In the genomic region with DNA sequence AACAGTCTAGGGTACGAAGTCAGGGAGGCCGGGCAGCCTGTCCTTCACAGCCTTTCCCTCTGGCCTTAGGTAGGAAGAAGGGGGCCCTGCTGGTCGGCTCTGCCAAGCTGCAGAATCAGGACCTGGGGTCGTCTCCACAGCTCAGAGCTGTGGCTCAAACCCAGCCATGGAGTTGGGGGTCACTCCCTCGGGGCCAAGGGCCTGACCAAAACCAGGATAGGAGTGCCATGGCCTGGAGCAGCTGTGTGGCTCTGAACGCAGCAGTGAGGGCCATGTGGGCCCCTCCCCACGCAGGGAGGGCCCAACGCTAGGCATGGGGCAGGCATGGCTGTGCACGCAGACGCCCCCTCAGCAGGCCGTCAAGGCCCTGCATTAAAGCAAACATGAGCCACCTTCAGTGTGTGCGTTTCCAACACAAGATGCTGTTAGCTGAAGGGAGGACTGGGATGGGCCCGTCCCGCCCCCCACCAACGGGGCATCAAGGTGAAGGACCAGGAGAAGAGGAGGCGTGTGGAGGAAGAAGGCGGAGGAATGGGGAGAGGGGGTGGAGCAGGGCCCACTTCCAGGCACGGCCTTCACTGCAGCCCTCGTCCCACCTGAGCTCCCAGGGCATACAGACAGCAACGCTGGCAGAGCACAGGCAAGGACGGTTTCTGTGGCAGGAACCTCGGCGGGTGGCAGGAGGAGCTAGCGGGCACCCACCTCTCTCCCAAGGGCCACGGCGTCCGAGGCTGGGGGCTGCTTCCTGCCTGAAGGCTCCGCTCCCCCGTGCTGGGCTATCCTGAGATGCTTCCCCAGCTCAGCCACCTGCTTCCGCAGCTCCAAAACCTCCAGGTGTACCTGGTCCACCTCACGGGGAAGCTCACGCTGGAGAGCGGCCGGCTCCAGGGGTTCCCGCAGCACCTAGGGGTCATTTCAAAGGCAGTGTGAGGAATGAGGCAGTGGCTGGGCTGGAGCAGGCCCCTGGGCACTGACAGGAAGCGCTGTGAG, we compare ENCODE assay signal across 26 cellular contexts. TPM values are rescaled to one million over a fixed set of nuclear protein-coding genes. Genes with fewer than 3 reads are reported as not detected.
DNase-seq lines count a peak whose midpoint lies in the region; ATAC-seq, FAIRE-seq and TF ChIP-seq lines count a peak whose summit lies in the region.
"Had no signal": no experiment of that assay in that cellular context is flagged by ENCODE, and none has a peak within 500 bp of the region (broad histone marks: within the 10 kb centered on the region; RNA-seq: fewer than 3 reads in every experiment).

No MANE protein-coding gene starts in this region.

- no peak for ATAC-seq in GM18858 (IDR thresholded peaks at IDR 0.05; ENCODE audit: unreplicated experiment)
- ATAC-seq: HCT116 had no signal

- no peak overlapping the region for H3K4me3 ChIP-seq in mammary epithelial cell (replicated peaks in 1 of 3; ENCODE audit: insufficient read depth in 1 of 3, low read depth in 2 of 3, low read length in 3 of 3)
- H3K4me3 ChIP-seq: Peyer's patch, SK-N-MC had no signal

- H3K79me2 ChIP-seq in mammary epithelial cell (ENCODE audit: insufficient read depth, low read length), result no peaks in the 10 kb centered on the region

- peaks cover 2% of the 10 kb centered on the region for H3K36me3 ChIP-seq in mammary epithelial cell (ENCODE audit: insufficient read depth, low read length)

- TF ChIP-seq CTCF in GM10248 (IDR thresholded peaks at IDR 0.05; ENCODE audit: control extremely low read depth, extremely low read depth, low read depth, missing control alignments), result no peak
- no peak for TF ChIP-seq CTCF in RWPE1 (conservative IDR thresholded peaks at IDR 0.05; ENCODE audit: low read depth)
- TF ChIP-seq CTCF in neural crest cell (conservative IDR thresholded peaks at IDR 0.05), result no peak
- no peak for TF ChIP-seq CTCF in mammary epithelial cell (conservative IDR thresholded peaks at IDR 0.05 in 1 of 2, IDR thresholded peaks at IDR 0.05 in 1 of 2; ENCODE audit: extremely low read depth in 1 of 2, insufficient read depth in 1 of 2, low read depth in 1 of 2, low read length in 2 of 2)

- WGBS in mammary epithelial cell (ENCODE audit: low coverage, missing lambda C conversion rate), result 85% methylated on average over 25 of the region's 36 CpGs

- intact Hi-C loops in mammary epithelial cell (cut with micrococcal nuclease), result no loop called here

- no peaks in the 10 kb centered on the region for H4K20me1 ChIP-seq in mammary epithelial cell (ENCODE audit: insufficient read depth, low read length)

- BruUV-seq in mammary epithelial cell (replicated peaks; lab: Mats Ljungman, UMichigan), result no TSS peak

- in situ Hi-C loops in mammary epithelial cell (cut with MboI; ENCODE audit: low sequenced_read_pairs in 2 of 2), result loop anchor here (5.0 to 25.0 kb wide), 2 partner anchors 120 to 125 kb away; a partner anchor contains a TSS

- no peak overlapping the region for H3K9ac ChIP-seq in mammary epithelial cell (ENCODE audit: insufficient read depth, low read length)

- CTCF ChIA-PET in GM10248 (lab: Yijun Ruan, JAX), result interaction anchor here (1.0 to 7.2 kb wide), 6 partner anchors 14 to 128 kb away, joined by 3 to 87 read pairs (median 5); a partner anchor contains a TSS
- CTCF ChIA-PET in RWPE1 (lab: Yijun Ruan, JAX), result interaction anchor here (1.6 kb wide), 1 partner anchor 127 kb away, joined by 10 read pairs; no protein-coding TSS in a partner anchor
- CTCF ChIA-PET in mammary epithelial cell (lab: Charles Lee; ENCODE audit: low non-redundant PET), result no interaction called here
- CTCF ChIA-PET in activated CD4-positive, alpha-beta memory T cell treated with anti-CD3 and anti-CD28 coated beads, Interleukin-2, amount 10 ng/mL, durations not matched to agents 7 days and 5 days (lab: Charles Lee), result interaction anchor here (0.6 to 1.1 kb wide), 2 partner anchors 25 to 120 kb away, joined by 3 read pairs; a partner anchor contains a TSS

- H3K4me3 Mint-ChIP-seq in neural crest cell, result no peak overlapping the region
- H3K4me3 Mint-ChIP-seq in activated CD4-positive, alpha-beta memory T cell treated with anti-CD3 and anti-CD28 coated beads, Interleukin-2, amount 10 ng/mL, durations not matched to agents 7 days and 5 days, result no peak overlapping the region
- H3K4me3 Mint-ChIP-seq: CD4-positive, alpha-beta memory T cell had no signal

- H3K27me3 ChIP-seq in mammary epithelial cell (ENCODE audit: insufficient read depth, low read length), result no peaks in the 10 kb centered on the region
- H3K27me3 ChIP-seq: Peyer's patch had no signal

- dilution Hi-C loops in mammary epithelial cell (cut with HindIII; ENCODE audit: low sequenced_read_pairs), result no loop called here

- H2AFZ ChIP-seq in mammary epithelial cell (ENCODE audit: low read depth, low read length), result no peak overlapping the region

- no peak overlapping the region for H3K4me2 ChIP-seq in mammary epithelial cell (ENCODE audit: insufficient read depth, low read depth, low read length)

- peaks cover 4% of the 10 kb centered on the region for H3K4me1 Mint-ChIP-seq in neural crest cell
- H3K4me1 Mint-ChIP-seq in activated CD4-positive, alpha-beta memory T cell treated with anti-CD3 and anti-CD28 coated beads, Interleukin-2, amount 10 ng/mL, durations not matched to agents 7 days and 5 days, result peaks cover 4% of the 10 kb centered on the region

- H3K27me3 Mint-ChIP-seq in neural crest cell (ENCODE audit: low read depth), result peaks cover 3% of the 10 kb centered on the region
- H3K27me3 Mint-ChIP-seq in activated CD4-positive, alpha-beta memory T cell treated with anti-CD3 and anti-CD28 coated beads, Interleukin-2, amount 10 ng/mL, durations not matched to agents 7 days and 5 days, result no peaks in the 10 kb centered on the region
- H3K27me3 Mint-ChIP-seq: CD4-positive, alpha-beta memory T cell had no signal

- no peaks in the 10 kb centered on the region for H3K4me1 ChIP-seq in mammary epithelial cell (ENCODE audit: insufficient read depth, low read length)
- H3K4me1 ChIP-seq: Peyer's patch had no signal

- H3K36me3 Mint-ChIP-seq in neural crest cell (ENCODE audit: low read depth), result peaks cover 4% of the 10 kb centered on the region
- H3K36me3 Mint-ChIP-seq in activated CD4-positive, alpha-beta memory T cell treated with anti-CD3 and anti-CD28 coated beads, Interleukin-2, amount 10 ng/mL, durations not matched to agents 7 days and 5 days (ENCODE audit: low read depth), result no peaks in the 10 kb centered on the region

- H3K9me3 Mint-ChIP-seq in neural crest cell, result no peaks in the 10 kb centered on the region
- H3K9me3 Mint-ChIP-seq in activated CD4-positive, alpha-beta memory T cell treated with anti-CD3 and anti-CD28 coated beads, Interleukin-2, amount 10 ng/mL, durations not matched to agents 7 days and 5 days, result no peaks in the 10 kb centered on the region
- H3K9me3 Mint-ChIP-seq: CD4-positive, alpha-beta memory T cell had no signal

- H3K27ac Mint-ChIP-seq in neural crest cell (ENCODE audit: unreplicated experiment), result peak overlapping the region; percentile 19
- H3K27ac Mint-ChIP-seq in activated CD4-positive, alpha-beta memory T cell treated with anti-CD3 and anti-CD28 coated beads, Interleukin-2, amount 10 ng/mL, durations not matched to agents 7 days and 5 days, result no peak overlapping the region

- no peaks in the 10 kb centered on the region for H3K9me3 ChIP-seq in mammary epithelial cell (replicated peaks; ENCODE audit: insufficient read depth, low read length)
- H3K9me3 ChIP-seq: Peyer's patch had no signal

- POLR2A ChIA-PET in GM10248 (lab: Yijun Ruan, JAX) (no interaction called here), RWPE1 (lab: Yijun Ruan, JAX; ENCODE audit: low non-redundant PET) (no interaction called here)
- POLR2A ChIA-PET in activated CD4-positive, alpha-beta memory T cell treated with anti-CD3 and anti-CD28 coated beads, Interleukin-2, amount 10 ng/mL, durations not matched to agents 7 days and 5 days (lab: Charles Lee), result no interaction called here

- peak; percentile 35 for FAIRE-seq in urothelium cell line (lab: Jason Lieb, UNC)
- FAIRE-seq: A204.1, H1 had no signal

- DNase-seq in GM10248 (ENCODE audit: extremely low spot score), result peak; percentile 6
- DNase-seq in RWPE1 (ENCODE audit: low spot score), result no peak
- DNase-seq in neural crest cell (ENCODE audit: low read depth, low spot score), result no peak
- no peak for DNase-seq in urothelium cell line (ENCODE audit: low spot score)
- no peak for DNase-seq in mammary epithelial cell
- DNase-seq in activated CD4-positive, alpha-beta memory T cell treated with anti-CD3 and anti-CD28 coated beads, Interleukin-2, amount 10 ng/mL, durations not matched to agents 7 days and 5 days, result no peak
- DNase-seq: C1 segment of cervical spinal cord; CD4-positive, alpha-beta memory T cell; COR-L47; DMS53; Karpas-422; MV-4-11; NCI-H1105; NCI-H1436 treated with DMSO at 0.1 percent for 48 hours; NCI-H187 treated with DMSO at 0.1 percent for 48 hours; NCI-H446 treated with DMSO at 0.1 percent for 48 hours; NCI-H526; OCI-M1; Peyer's patch; SIG-M5 had no signal

- H3K27ac ChIP-seq in RWPE1, result peak overlapping the region; percentile 27; the same call in 1 of the 2 replicates
- H3K27ac ChIP-seq in mammary epithelial cell (ENCODE audit: insufficient read depth, low read depth, low read length), result no peak overlapping the region
- H3K27ac ChIP-seq: HL-60, Peyer's patch, SK-N-MC had no signal

RNA-seq across cellular contexts. Expression of a gene that starts 55.3 kb away (rescaled TPM):
- total RNA-seq in neural crest cell, result 47.5 and 50.3 TPM in 2 replicates
- total RNA-seq in mammary epithelial cell, result 10 to 100 TPM; 24.8 to 52.0 TPM
- polyA plus RNA-seq in mammary epithelial cell, result 14.1 TPM
- 7.5 TPM for polyA minus RNA-seq in mammary epithelial cell
- total RNA-seq in activated CD4-positive, alpha-beta memory T cell treated with anti-CD3 and anti-CD28 coated beads, Interleukin-2, amount 10 ng/mL, durations not matched to agents 7 days and 5 days, result 10 to 100 TPM; 49.8 to 54.9 TPM

RNA-seq across cellular contexts. Expression of a gene that starts 59.3 kb away (rescaled TPM):
- 816 and 839 TPM in 2 replicates for total RNA-seq in neural crest cell
- total RNA-seq in mammary epithelial cell, result 100 to 1,000 TPM; 126 to 452 TPM
- polyA plus RNA-seq in mammary epithelial cell, result 217 TPM
- polyA minus RNA-seq in mammary epithelial cell, result 278 TPM
- 100 to 1,000 TPM; 181 to 191 TPM for total RNA-seq in activated CD4-positive, alpha-beta memory T cell treated with anti-CD3 and anti-CD28 coated beads, Interleukin-2, amount 10 ng/mL, durations not matched to agents 7 days and 5 days
